Comparison of ENCODE assay signal across 8 cellular contexts in the genomic region with DNA sequence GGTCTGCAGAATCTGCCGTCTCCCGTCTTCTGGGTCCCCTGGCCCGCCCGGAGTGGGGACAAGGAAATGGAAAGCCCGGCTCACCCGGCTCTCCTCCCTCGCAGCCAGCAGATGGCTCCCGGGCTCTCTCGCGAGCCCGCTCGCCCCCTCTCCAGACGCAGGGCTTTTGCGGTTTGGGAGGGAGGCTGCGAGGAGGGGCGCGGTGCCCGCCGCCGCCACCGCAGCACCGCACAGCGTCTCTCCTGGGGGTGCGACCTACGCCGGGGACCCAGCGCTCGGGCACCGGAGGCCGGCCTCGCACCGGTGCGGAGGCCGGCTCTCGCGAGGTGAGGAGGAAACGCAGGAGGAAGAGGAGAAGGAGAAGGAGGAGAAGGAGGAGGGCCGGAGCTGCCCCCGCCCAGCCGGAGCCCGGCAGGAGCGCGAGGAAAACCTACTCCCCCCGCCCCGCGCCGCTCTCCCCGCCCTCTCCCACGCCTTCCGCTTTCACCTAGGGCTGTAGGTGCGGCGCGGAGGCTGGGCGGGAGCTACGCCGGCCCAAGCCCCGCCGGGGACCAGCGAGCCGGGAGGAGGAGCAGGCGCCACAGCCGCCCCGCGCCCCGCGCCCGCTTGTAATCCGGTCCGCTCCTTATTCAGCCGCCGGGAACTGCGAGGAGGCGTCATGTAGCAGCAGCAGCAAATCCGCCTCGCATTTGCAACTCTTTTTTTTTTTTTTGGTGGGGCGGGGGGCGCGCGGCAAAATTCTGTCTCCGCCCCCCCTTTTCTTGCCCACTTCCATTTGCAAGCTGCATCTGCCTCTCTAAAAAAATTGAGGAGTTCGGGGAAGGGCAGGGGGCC. TPM values are rescaled to one million over a fixed set of nuclear protein-coding genes. Genes with fewer than 3 reads are reported as not detected.
A peak's percentile ranks its signal among the peaks of the same experiment; 100 is the strongest.
DNase-seq lines count a peak whose midpoint lies in the region; ATAC-seq lines count a peak whose summit lies in the region.

A gene (plus strand): TSS at position 461 of the 834 bp plus-strand sequence. CDS start 422 bp downstream, outside the sequence.

- ATAC-seq in GM19468 (IDR thresholded peaks at IDR 0.05; ENCODE audit: extremely low read depth, unreplicated experiment): peak; percentile 67

- H3K9me3 ChIP-seq in mononuclear cell (ENCODE audit: low read depth, low read length): no peaks in the 10 kb centered on the region

- peaks cover 19% of the 10 kb centered on the region for H3K4me1 ChIP-seq in mononuclear cell (ENCODE audit: insufficient read depth, low read length)

- peak within 1 kb of the TSS; percentile 70 for H3K4me3 ChIP-seq in mononuclear cell (ENCODE audit: low read length)

- peak; percentile 87 for DNase-seq in COR-L47 (lab: John Stamatoyannopoulos, UW)
- peak; percentile 90 for DNase-seq in HT-29 (ENCODE audit: low spot score)
- peak; percentile 79 for DNase-seq in NOMO-1 treated with DMSO at 0.1 percent for 48 hours (lab: John Stamatoyannopoulos, UW; ENCODE audit: unreplicated experiment)
- peak; percentile 50 for DNase-seq in activated T-cell treated with anti-CD3 and anti-CD28 coated beads for 1 hour (ENCODE audit: low read depth)
- DNase-seq in epidermal melanocyte (ENCODE audit: insufficient read length, low spot score): peak; percentile 89
- peak; percentile 52 to 53 for DNase-seq in stimulated activated CD8-positive, alpha-beta memory T cell treated with anti-CD3 and anti-CD28 coated beads, Interleukin-2, amount 100 ng/mL, for 48 hours (ENCODE audit: low read depth in 2 of 2)

- H3K27me3 ChIP-seq in mononuclear cell (ENCODE audit: insufficient read depth, low read length): peaks cover 3% of the 10 kb centered on the region

RNA-seq across cellular contexts. Expression of the gene that starts here (rescaled TPM):
- total RNA-seq in HT-29 (2014; rRNA removed; shearing (Covaris generic)): 16.8 and 17.6 TPM in 2 replicates
- total RNA-seq in mononuclear cell: 3.1 TPM

Comparison
In these comparisons a context has a peak if more than half of its experiments do, and no peak if none do; other contexts are left out.
1. Peak in every context shown above with its lines: DNase-seq, ATAC-seq and H3K4me3 ChIP-seq.